ENCODE assay signal across 19 cellular contexts in genomic region chr2:129893244-129893643, GRCh38.
"Had no signal": no experiment of that assay in that cellular context is flagged by ENCODE, and none has a peak within 500 bp of the region (broad histone marks: within the 10 kb centered on the region; RNA-seq: fewer than 3 reads in every experiment).

No MANE protein-coding gene starts in this region.

- ATAC-seq: effector memory CD8-positive, alpha-beta T cell; esophagus mucosa; gastrocnemius medialis; heart right ventricle; left cardiac atrium; left lung; left ventricle myocardium superior; lower lobe of right lung had no signal

- H3K4me3 ChIP-seq: esophagus squamous epithelium, gastrocnemius medialis, heart right ventricle, left lung, lower lobe of right lung had no signal

- H3K27ac ChIP-seq: epithelial cell of prostate, esophagus squamous epithelium, gastrocnemius medialis, heart right ventricle, left lung, lower lobe of right lung had no signal

- H3K36me3 ChIP-seq: esophagus squamous epithelium, gastrocnemius medialis, heart right ventricle, left lung, lower lobe of right lung had no signal

- H3K4me1 ChIP-seq: esophagus squamous epithelium, gastrocnemius medialis, heart right ventricle, left lung, lower lobe of right lung had no signal

- H3K27me3 ChIP-seq: gastrocnemius medialis had no signal

- DNase-seq: cortex of kidney; effector CD8-positive, alpha-beta T cell; effector memory CD8-positive, alpha-beta T cell; erythroblast; esophagus squamous epithelium; foreskin fibroblast; foreskin melanocyte; gastrocnemius medialis; glutamatergic neuron; heart right ventricle; hippocampal formation; left cardiac atrium; left lung; left ventricle myocardium superior; lower lobe of right lung; mesenchymal stem cell; midbrain had no signal

- H3K9me3 ChIP-seq: esophagus squamous epithelium, gastrocnemius medialis, heart right ventricle, left lung, lower lobe of right lung had no signal
